ENCODE assay signal across 24 cellular contexts in the genomic region with DNA sequence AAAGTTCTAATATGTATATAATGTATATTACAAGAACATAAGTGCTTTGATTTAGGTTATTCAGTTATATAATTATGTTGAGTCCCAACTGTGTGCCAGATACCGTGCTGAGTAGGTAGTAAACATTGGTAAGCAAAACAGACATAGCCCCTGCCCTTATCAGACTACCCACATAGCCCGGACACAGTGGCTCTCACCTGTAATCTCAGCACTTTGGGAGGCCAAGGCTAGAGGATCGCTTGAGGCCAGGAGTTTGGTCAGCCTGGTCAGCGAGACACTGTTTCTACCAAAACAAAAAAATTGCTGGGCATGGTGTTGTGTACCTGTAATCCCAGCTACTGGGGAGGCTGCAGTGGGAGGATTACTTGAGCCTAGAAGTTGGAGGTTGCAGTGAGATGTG.
"Had no signal": no experiment of that assay in that cellular context is flagged by ENCODE, and none has a peak within 500 bp of the region (broad histone marks: within the 10 kb centered on the region; RNA-seq: fewer than 3 reads in every experiment).

No MANE protein-coding gene starts in this region.

- H3K9me3 Mint-ChIP-seq: activated naive CD8-positive, alpha-beta T cell treated with anti-CD3 and anti-CD28 coated beads, Interleukin-2, amount 50 U/mL, for 24 hours; activated T-helper 2 cell treated with anti-CD3 and anti-CD28 coated beads, Interferon-gamma antibody, Interleukin-2, Interleukin-4, amounts not matched to agents 10 μg/mL and 5 μg/mL and 100 μg/mL, durations not matched to agents 14 hours and 24 hours and 36 hours; central memory CD8-positive, alpha-beta T cell; immature natural killer cell; neural crest cell; T-helper 1 cell treated with Interleukin-12 subunit alpha and Interleukin-12 subunit beta and Interleukin-4 antibody, amounts not matched to agents 30 μg/mL and 1 μg/mL, for 36 hours; WTC11 had no signal

- H3K4me3 ChIP-seq: esophagus squamous epithelium, left ventricle myocardium inferior, smooth muscle cell, transverse colon had no signal

- H3K27ac ChIP-seq: esophagus squamous epithelium, transverse colon had no signal

- H3K27me3 ChIP-seq: esophagus squamous epithelium, transverse colon had no signal

- H3K9me3 ChIP-seq: esophagus squamous epithelium, left ventricle myocardium inferior, transverse colon had no signal

- H3K27me3 Mint-ChIP-seq: activated CD4-positive, alpha-beta T cell treated with anti-CD3 and anti-CD28 coated beads for 36 hours; activated CD8-positive, alpha-beta memory T cell treated with anti-CD3 and anti-CD28 coated beads, Interleukin-2, amount 10 ng/mL, durations not matched to agents 7 days and 5 days; activated naive CD8-positive, alpha-beta T cell treated with anti-CD3 and anti-CD28 coated beads, Interleukin-2, amount 50 U/mL, for 24 hours; central memory CD8-positive, alpha-beta T cell had no signal

- DNase-seq: activated CD4-positive, alpha-beta T cell treated with anti-CD3 and anti-CD28 coated beads for 36 hours; activated CD4-positive, alpha-beta T cell treated with anti-CD3 and anti-CD28 coated beads, Interleukin-2, amount 50 U/mL, for 48 hours; activated CD8-positive, alpha-beta memory T cell treated with anti-CD3 and anti-CD28 coated beads, Interleukin-2, amount 10 ng/mL, durations not matched to agents 7 days and 5 days; activated naive CD4-positive, alpha-beta T cell treated with Interleukin-2 at 50 U/mL for 16 hours; activated naive CD8-positive, alpha-beta T cell treated with anti-CD3 and anti-CD28 coated beads, Interleukin-2, amount 50 U/mL, for 24 hours; anterior cingulate cortex; effector CD4-positive, alpha-beta T cell; esophagus squamous epithelium; immature natural killer cell; kidney glomerular epithelial cell; left ventricle myocardium inferior; mammary epithelial cell; midbrain; stimulated activated CD4-positive, alpha-beta T cell treated with anti-CD3 and anti-CD28 coated beads, Interleukin-4, amount 100 ng/mL, for 24 hours; stimulated activated naive CD4-positive, alpha-beta T cell; transverse colon had no signal

- H3K27ac Mint-ChIP-seq: T-helper 1 cell treated with Interleukin-12 subunit alpha and Interleukin-12 subunit beta and Interleukin-4 antibody, amounts not matched to agents 30 μg/mL and 1 μg/mL, for 36 hours had no signal

- H3K4me2 ChIP-seq: smooth muscle cell had no signal

- FAIRE-seq: TTC549 had no signal

- ATAC-seq: activated CD4-positive, alpha-beta T cell treated with anti-CD3 and anti-CD28 coated beads for 36 hours; activated CD8-positive, alpha-beta memory T cell treated with anti-CD3 and anti-CD28 coated beads, Interleukin-2, amount 10 ng/mL, durations not matched to agents 7 days and 5 days; activated naive CD8-positive, alpha-beta T cell treated with anti-CD3 and anti-CD28 coated beads, Interleukin-2, amount 50 U/mL, for 24 hours; sciatic nerve; WTC11 had no signal

- H3K4me3 Mint-ChIP-seq: activated CD4-positive, alpha-beta T cell treated with anti-CD3 and anti-CD28 coated beads for 36 hours; activated CD8-positive, alpha-beta memory T cell treated with anti-CD3 and anti-CD28 coated beads, Interleukin-2, amount 10 ng/mL, durations not matched to agents 7 days and 5 days; central memory CD8-positive, alpha-beta T cell; neural crest cell; T-helper 1 cell treated with Interleukin-12 subunit alpha and Interleukin-12 subunit beta and Interleukin-4 antibody, amounts not matched to agents 30 μg/mL and 1 μg/mL, for 36 hours; WTC11 had no signal
